7 cellular contexts compared by ENCODE assay signal in genomic region chr16:4426021-4426684, GRCh38. TPM values are rescaled to one million over a fixed set of nuclear protein-coding genes. Genes with fewer than 3 reads are reported as not detected.
DNase-seq lines count a peak whose midpoint lies in the region; ATAC-seq, FAIRE-seq and TF ChIP-seq lines count a peak whose summit lies in the region.

No MANE protein-coding gene starts in this region.

- 4% methylated on average over 31 of the region's 31 CpGs for WGBS in HUES64
- under 1% methylated on average over 22 of the region's 31 CpGs for WGBS in K562 (ENCODE audit: insufficient coverage, low coverage, missing lambda C conversion rate)
- whole genome bisulfite sequencing in lower leg skin, 2 donors, result 2% methylated on average over 30 to 31 of the region's 31 CpGs

- peak overlapping the region; percentile 96 for H3K27ac ChIP-seq in HUES64 (ENCODE audit: low read depth, low read length)
- H3K27ac ChIP-seq in K562 (ENCODE audit: extremely low read depth, low read depth, low read length), result peak overlapping the region; percentile 98

- CTCF ChIA-PET in K562 (lab: Yijun Ruan, JAX; ENCODE audit: low intra/inter-chr PET ratio), result no interaction called here

- H3K9me3 ChIP-seq in HUES64 (ENCODE audit: insufficient read depth, low read depth, low read length) (no peaks in the 10 kb centered on the region), K562 (replicated peaks; ENCODE audit: control insufficient read depth, insufficient read depth, low read depth, low read length) (no peaks in the 10 kb centered on the region)

- no peaks in the 10 kb centered on the region for H3K9me1 ChIP-seq in K562 (ENCODE audit: control insufficient read depth, insufficient read depth, low read length)

- peaks cover 26% of the 10 kb centered on the region for H3K4me1 Mint-ChIP-seq in type B pancreatic cell (ENCODE audit: unreplicated experiment)

- H3K9ac ChIP-seq in HUES64 (ENCODE audit: low read depth, low read length) (peak overlapping the region; percentile 93), K562 (ENCODE audit: insufficient read depth in 1 of 2, low read depth in 2 of 2, low read length in 2 of 2) (peak overlapping the region; percentile 95 to 99)

- POLR2A ChIA-PET in K562 (lab: Yijun Ruan, JAX), result no interaction called here

- no peak for TF ChIP-seq EP300 in K562 (IDR thresholded peaks at IDR 0.05; ENCODE audit: low read length)

- H3K79me2 ChIP-seq in K562 (ENCODE audit: control insufficient read depth, insufficient read depth, low read length), result peaks cover 62% of the 10 kb centered on the region

- peak overlapping the region; percentile 86 for H3K4me3 ChIP-seq in HUES64 (ENCODE audit: low read length)
- peak overlapping the region; percentile 89 for H3K4me3 ChIP-seq in K562
- peak overlapping the region; percentile 88 for H3K4me3 ChIP-seq in lower leg skin (ENCODE audit: low read depth, poor library complexity, severe bottlenecking)

- H3K27me3 ChIP-seq in HUES64 (ENCODE audit: insufficient read depth, low read length) (no peaks in the 10 kb centered on the region), K562 (ENCODE audit: control insufficient read depth in 2 of 2, insufficient read depth in 2 of 2, low read length in 2 of 2) (no peaks in the 10 kb centered on the region)

- TF ChIP-seq CTCF in GM12873 (IDR thresholded peaks at IDR 0.05; ENCODE audit: insufficient read depth, low read depth, low read length, missing control alignments) (peak; percentile 12), K562 (IDR thresholded peaks at IDR 0.05 in 2 of 3, conservative IDR thresholded peaks at IDR 0.05 in 1 of 3; ENCODE audit: insufficient read depth in 2 of 3, low read depth in 1 of 3, low read length in 3 of 3) (no peak), lower leg skin (IDR thresholded peaks at IDR 0.05) (no peak), type B pancreatic cell (conservative IDR thresholded peaks at IDR 0.05) (no peak)

- H3K27me3 Mint-ChIP-seq in type B pancreatic cell, result no peaks in the 10 kb centered on the region

- peak in 1 of 4 experiments; percentile 64 for DNase-seq in K562 (ENCODE audit: extremely low read depth in 1 of 4, low spot score in 3 of 4)
- DNase-seq in lower leg skin (ENCODE audit: low spot score in 2 of 2), result no peak
- DNase-seq in type B pancreatic cell (ENCODE audit: extremely low spot score, unreplicated experiment), result no peak
- DNase-seq in NCI-H1436 (lab: John Stamatoyannopoulos, UW), result no peak

- BruUV-seq in K562 (replicated peaks; lab: Mats Ljungman, UMichigan), result no TSS peak

- TF ChIP-seq POLR2A in K562 (conservative IDR thresholded peaks at IDR 0.05), result no peak
- TF ChIP-seq POLR2A in lower leg skin (IDR thresholded peaks at IDR 0.05), result no peak

- in situ Hi-C loops in K562 (cut with MboI), result no loop called here

- peak; percentile 34 for ATAC-seq in GM21526 (IDR thresholded peaks at IDR 0.05; ENCODE audit: low FRiP score, unreplicated experiment)
- ATAC-seq in K562, result peak; percentile 60

- peaks cover 4% of the 10 kb centered on the region; the same call in 1 of the 2 replicates for H3K4me1 ChIP-seq in HUES64 (ENCODE audit: insufficient read depth, low read length)
- H3K4me1 ChIP-seq in K562 (replicated peaks in 1 of 2; ENCODE audit: control insufficient read depth in 2 of 2, insufficient read depth in 2 of 2, low read length in 2 of 2), result peaks cover 7 to 16% of the 10 kb centered on the region in 2 experiments; a peak in 3 of 5 replicates

- H3K27ac Mint-ChIP-seq in type B pancreatic cell, result peak overlapping the region; percentile 100

- peak overlapping the region; percentile 95 for H3K4me2 ChIP-seq in K562 (ENCODE audit: insufficient read depth, low read length)

- H3K36me3 ChIP-seq in HUES64 (ENCODE audit: insufficient read depth, low read length) (peaks cover 13% of the 10 kb centered on the region), K562 (ENCODE audit: control insufficient read depth, insufficient read depth, low read length) (peaks cover 44% of the 10 kb centered on the region)

- peak overlapping the region; percentile 98 for H3K4me3 Mint-ChIP-seq in type B pancreatic cell

- intact Hi-C loops in K562 (cut with micrococcal nuclease) (no loop called here), lower leg skin (cut with DNase I; ENCODE audit: low total_unique reads) (no loop called here)

- H3K36me3 Mint-ChIP-seq in type B pancreatic cell, result peaks cover 7% of the 10 kb centered on the region

- peak overlapping the region; percentile 100 for H2AFZ ChIP-seq in K562 (ENCODE audit: low read depth, low read length)

- H3K9me3 Mint-ChIP-seq in type B pancreatic cell, result no peaks in the 10 kb centered on the region

- FAIRE-seq in K562 (lab: Jason Lieb, UNC), result peak; percentile 52

- no peak for TF ChIP-seq RAD21 in K562 (CRISPR knock-in tag; conservative IDR thresholded peaks at IDR 0.05 in 1 of 2, IDR thresholded peaks at IDR 0.05 in 1 of 2)

- no peaks in the 10 kb centered on the region for H4K20me1 ChIP-seq in K562 (replicated peaks; ENCODE audit: control insufficient read depth, insufficient read depth, low read length)

RNA-seq across cellular contexts. Expression of gene DNAJA3, which starts 0.5 kb away (rescaled TPM):
- polyA plus RNA-seq in HUES64 (2013, experiment 1 of 2), result 39.6 TPM
- polyA plus RNA-seq in HUES64 (2013, experiment 2 of 2), result 40.3 TPM
- total RNA-seq in K562 (2011; cell fraction: chromatin; rRNA removed; ENCODE audit: low replicate concordance), result 136 and 226 TPM in 2 replicates
- 126 and 149 TPM in 2 replicates for total RNA-seq in K562 (2011; cell fraction: nucleolus; rRNA removed)
- 142 and 159 TPM in 2 replicates for total RNA-seq in K562 (2011; cell fraction: nucleoplasm; rRNA removed)
- total RNA-seq in K562 (2014; rRNA removed), result 105 and 143 TPM in 2 replicates
- total RNA-seq in K562 (2014; rRNA removed; fragmentation: Illumina TruSeq; extraction: Trizol), result 59.6 and 64.7 TPM in 2 replicates
- 77.0 and 78.4 TPM in 2 replicates for total RNA-seq in K562 (2015; rRNA removed; fragmentation: Illumina TruSeq; extraction: Trizol)
- total RNA-seq in K562 (2021), result 86.1 and 86.6 TPM in 2 replicates
- 67.0 and 79.0 TPM in 2 replicates for polyA plus RNA-seq in K562 (2011; rRNA removed)
- 67.8 and 77.0 TPM in 2 replicates for polyA plus RNA-seq in K562 (2011; cell fraction: cytosol; rRNA removed)
- 144 and 165 TPM in 2 replicates for polyA plus RNA-seq in K562 (2011; cell fraction: nucleus; rRNA removed)
- 62.5 and 74.7 TPM in 2 replicates for polyA plus RNA-seq in K562 (2012)
- polyA plus RNA-seq in K562 (2014; fragmentation: Illumina TruSeq; extraction: Trizol), result 80.0 and 88.3 TPM in 2 replicates
- polyA plus RNA-seq in K562 (2014; fragmentation: Nextera tagmentation; extraction: Ambion mirVana), result 10 to 100 TPM in 1 of 2 experiments, 1 to 10 TPM in 1; 8.1 to 14.1 TPM
- 91.2 and 121 TPM in 2 replicates for polyA plus RNA-seq in K562 (2014; rRNA removed)
- polyA minus RNA-seq in K562 (2011; rRNA and poly(A)+ RNA removed), result 40.6 and 53.4 TPM in 2 replicates
- polyA minus RNA-seq in K562 (2011; cell fraction: cytosol; rRNA and poly(A)+ RNA removed), result 33.4 and 38.2 TPM in 2 replicates
- polyA minus RNA-seq in K562 (2011; cell fraction: nucleus; rRNA and poly(A)+ RNA removed), result 41.6 and 64.8 TPM in 2 replicates
- total RNA-seq in lower leg skin, result 10 to 100 TPM; 37.4 to 44.1 (median 40.8) TPM
- 43.9 and 46.5 TPM in 2 replicates for total RNA-seq in type B pancreatic cell (ENCODE audit: low replicate concordance)

RNA-seq across cellular contexts. Expression of gene CORO7, which starts 9.8 kb away (rescaled TPM):
- polyA plus RNA-seq in HUES64 (2013, experiment 1 of 2), result 10.0 TPM
- polyA plus RNA-seq in HUES64 (2013, experiment 2 of 2), result 14.5 TPM
- total RNA-seq in K562 (2011; cell fraction: chromatin; rRNA removed; ENCODE audit: low replicate concordance), result 91.2 and 301 TPM in 2 replicates
- 159 and 160 TPM in 2 replicates for total RNA-seq in K562 (2011; cell fraction: nucleolus; rRNA removed)
- total RNA-seq in K562 (2011; cell fraction: nucleoplasm; rRNA removed), result 112 and 116 TPM in 2 replicates
- total RNA-seq in K562 (2014; rRNA removed) (30.5 and 37.8 TPM in 2 replicates), K562 (2014; rRNA removed; fragmentation: Illumina TruSeq; extraction: Trizol) (6.9 and 8.5 TPM in 2 replicates), K562 (2015; rRNA removed; fragmentation: Illumina TruSeq; extraction: Trizol) (18.7 and 21.0 TPM in 2 replicates), K562 (2021) (67.0 and 77.2 TPM in 2 replicates), lower leg skin (10 to 100 TPM; 18.4 to 39.0 (median 22.7) TPM), type B pancreatic cell (ENCODE audit: low replicate concordance) (32.3 and 41.4 TPM in 2 replicates)
- polyA plus RNA-seq in K562 (2011; rRNA removed) (15.4 and 35.9 TPM in 2 replicates), K562 (2014; fragmentation: Illumina TruSeq; extraction: Trizol) (21.6 and 29.6 TPM in 2 replicates), K562 (2014; fragmentation: Nextera tagmentation; extraction: Ambion mirVana) (under 1 TPM; 0.45 to 0.51 TPM), K562 (2014; rRNA removed) (54.1 and 63.1 TPM in 2 replicates)
- polyA plus RNA-seq in K562 (2011; cell fraction: cytosol; rRNA removed), result 17.5 and 26.3 TPM in 2 replicates
- 184 and 367 TPM in 2 replicates for polyA plus RNA-seq in K562 (2011; cell fraction: nucleus; rRNA removed)
- polyA plus RNA-seq in K562 (2012), result 31.1 and 80.3 TPM in 2 replicates
- 11.1 and 17.7 TPM in 2 replicates for polyA minus RNA-seq in K562 (2011; rRNA and poly(A)+ RNA removed)
- 33.7 and 44.1 TPM in 2 replicates for polyA minus RNA-seq in K562 (2011; cell fraction: cytosol; rRNA and poly(A)+ RNA removed)
- 52.4 and 63.5 TPM in 2 replicates for polyA minus RNA-seq in K562 (2011; cell fraction: nucleus; rRNA and poly(A)+ RNA removed)

RNA-seq across cellular contexts. Expression of gene NMRAL1, which starts 48.3 kb away (rescaled TPM):
- polyA plus RNA-seq in HUES64 (2013, experiment 1 of 2), result 40.3 TPM
- 35.9 TPM for polyA plus RNA-seq in HUES64 (2013, experiment 2 of 2)
- total RNA-seq in K562 (2011; cell fraction: chromatin; rRNA removed; ENCODE audit: low replicate concordance), result 43.9 and 112 TPM in 2 replicates
- 97.0 and 99.2 TPM in 2 replicates for total RNA-seq in K562 (2011; cell fraction: nucleolus; rRNA removed)
- total RNA-seq in K562 (2011; cell fraction: nucleoplasm; rRNA removed), result 59.2 and 66.6 TPM in 2 replicates
- total RNA-seq in K562 (2014; rRNA removed) (111 and 116 TPM in 2 replicates), K562 (2014; rRNA removed; fragmentation: Illumina TruSeq; extraction: Trizol) (22.7 and 31.4 TPM in 2 replicates), K562 (2015; rRNA removed; fragmentation: Illumina TruSeq; extraction: Trizol) (62.5 and 66.7 TPM in 2 replicates), K562 (2021) (84.1 and 93.6 TPM in 2 replicates), lower leg skin (10 to 100 TPM; 51.9 to 72.8 (median 58.2) TPM), type B pancreatic cell (ENCODE audit: low replicate concordance) (48.3 and 49.1 TPM in 2 replicates)
- polyA plus RNA-seq in K562 (2011; rRNA removed) (51.1 and 59.7 TPM in 2 replicates), K562 (2014; fragmentation: Illumina TruSeq; extraction: Trizol) (63.2 and 88.3 TPM in 2 replicates), K562 (2014; fragmentation: Nextera tagmentation; extraction: Ambion mirVana) (10 to 100 TPM in 1 of 2 experiments, 1 to 10 TPM in 1; 6.3 to 16.8 TPM), K562 (2014; rRNA removed) (83.9 and 90.2 TPM in 2 replicates)
- 105 and 154 TPM in 2 replicates for polyA plus RNA-seq in K562 (2011; cell fraction: cytosol; rRNA removed)
- 56.5 and 83.6 TPM in 2 replicates for polyA plus RNA-seq in K562 (2011; cell fraction: nucleus; rRNA removed)
- polyA plus RNA-seq in K562 (2012), result 64.0 and 95.8 TPM in 2 replicates
- polyA minus RNA-seq in K562 (2011; rRNA and poly(A)+ RNA removed), result 37.2 and 42.5 TPM in 2 replicates
- polyA minus RNA-seq in K562 (2011; cell fraction: cytosol; rRNA and poly(A)+ RNA removed), result 39.4 and 52.3 TPM in 2 replicates
- 24.5 and 26.7 TPM in 2 replicates for polyA minus RNA-seq in K562 (2011; cell fraction: nucleus; rRNA and poly(A)+ RNA removed)

RNA-seq across cellular contexts. Expression of gene HMOX2, which starts 50.0 kb away (rescaled TPM):
- 30.9 TPM for polyA plus RNA-seq in HUES64 (2013, experiment 1 of 2)
- polyA plus RNA-seq in HUES64 (2013, experiment 2 of 2), result 25.1 TPM
- 31.3 and 64.7 TPM in 2 replicates for total RNA-seq in K562 (2011; cell fraction: chromatin; rRNA removed; ENCODE audit: low replicate concordance)
- 39.3 and 41.4 TPM in 2 replicates for total RNA-seq in K562 (2011; cell fraction: nucleolus; rRNA removed)
- 40.9 and 52.2 TPM in 2 replicates for total RNA-seq in K562 (2011; cell fraction: nucleoplasm; rRNA removed)
- total RNA-seq in K562 (2014; rRNA removed) (78.6 and 84.7 TPM in 2 replicates), K562 (2014; rRNA removed; fragmentation: Illumina TruSeq; extraction: Trizol) (43.9 and 50.4 TPM in 2 replicates), K562 (2015; rRNA removed; fragmentation: Illumina TruSeq; extraction: Trizol) (60.0 and 66.7 TPM in 2 replicates), K562 (2021) (57.4 and 63.9 TPM in 2 replicates), lower leg skin (10 to 100 TPM; 48.8 to 70.6 (median 59.0) TPM), type B pancreatic cell (ENCODE audit: low replicate concordance) (37.8 and 46.2 TPM in 2 replicates)
- polyA plus RNA-seq in K562 (2011; rRNA removed) (55.5 and 55.8 TPM in 2 replicates), K562 (2014; fragmentation: Illumina TruSeq; extraction: Trizol) (62.8 and 71.3 TPM in 2 replicates), K562 (2014; fragmentation: Nextera tagmentation; extraction: Ambion mirVana) (10 to 100 TPM; 26.8 to 46.3 TPM), K562 (2014; rRNA removed) (87.4 and 88.1 TPM in 2 replicates)
- 47.4 and 72.1 TPM in 2 replicates for polyA plus RNA-seq in K562 (2011; cell fraction: cytosol; rRNA removed)
- 28.3 and 31.1 TPM in 2 replicates for polyA plus RNA-seq in K562 (2011; cell fraction: nucleus; rRNA removed)
- 55.2 and 61.7 TPM in 2 replicates for polyA plus RNA-seq in K562 (2012)
- 43.3 and 52.3 TPM in 2 replicates for polyA minus RNA-seq in K562 (2011; rRNA and poly(A)+ RNA removed)
- 16.7 and 17.6 TPM in 2 replicates for polyA minus RNA-seq in K562 (2011; cell fraction: cytosol; rRNA and poly(A)+ RNA removed)
- polyA minus RNA-seq in K562 (2011; cell fraction: nucleus; rRNA and poly(A)+ RNA removed), result 13.6 and 15.0 TPM in 2 replicates

RNA-seq across cellular contexts. Expression of gene VASN, which starts 54.5 kb away (rescaled TPM):
- polyA plus RNA-seq in HUES64 (2013, experiment 1 of 2), result 6.1 TPM
- polyA plus RNA-seq in HUES64 (2013, experiment 2 of 2), result 7.2 TPM
- total RNA-seq in K562 (2011; cell fraction: chromatin; rRNA removed; ENCODE audit: low replicate concordance), result 1.2 and 9.8 TPM in 2 replicates
- total RNA-seq in K562 (2011; cell fraction: nucleolus; rRNA removed), result 10.1 and 15.2 TPM in 2 replicates
- 3.7 and 5.7 TPM in 2 replicates for total RNA-seq in K562 (2011; cell fraction: nucleoplasm; rRNA removed)
- total RNA-seq in K562 (2014; rRNA removed) (1.7 and 2.2 TPM in 2 replicates), K562 (2014; rRNA removed; fragmentation: Illumina TruSeq; extraction: Trizol) (0.06 and 0.07 TPM in 2 replicates), K562 (2015; rRNA removed; fragmentation: Illumina TruSeq; extraction: Trizol) (0.51 and 1.1 TPM in 2 replicates), K562 (2021) (2.4 and 2.5 TPM in 2 replicates), lower leg skin (10 to 100 TPM; 35.6 to 52.8 (median 46.7) TPM), type B pancreatic cell (ENCODE audit: low replicate concordance) (9.7 and 29.0 TPM in 2 replicates)
- polyA plus RNA-seq in K562 (2011; rRNA removed) (0.31 and 1.2 TPM in 2 replicates), K562 (2014; fragmentation: Illumina TruSeq; extraction: Trizol) (0.16 and 0.42 TPM in 2 replicates), K562 (2014; fragmentation: Nextera tagmentation; extraction: Ambion mirVana) (under 1 TPM in 1 of 2 experiments, not detected in 1; 0.01 TPM), K562 (2014; rRNA removed) (0.78 and 0.90 TPM in 2 replicates)
- polyA plus RNA-seq in K562 (2011; cell fraction: cytosol; rRNA removed), result 0.78 and 3.2 TPM in 2 replicates
- polyA plus RNA-seq in K562 (2011; cell fraction: nucleus; rRNA removed), result 1.2 and 2.6 TPM in 2 replicates
- polyA plus RNA-seq in K562 (2012), result 2.9 and 6.1 TPM in 2 replicates
- polyA minus RNA-seq in K562 (2011; rRNA and poly(A)+ RNA removed), result 0.56 and 0.63 TPM in 2 replicates
- 1.1 and 2.8 TPM in 2 replicates for polyA minus RNA-seq in K562 (2011; cell fraction: cytosol; rRNA and poly(A)+ RNA removed)
- 3.4 and 6.3 TPM in 2 replicates for polyA minus RNA-seq in K562 (2011; cell fraction: nucleus; rRNA and poly(A)+ RNA removed)
